ENCODE assay signal across 30 cellular contexts in genomic region chr5:142678615-142679014, GRCh38. TPM values are rescaled to one million over a fixed set of nuclear protein-coding genes. Genes with fewer than 3 reads are reported as not detected.
"Had no signal": no experiment of that assay in that cellular context is flagged by ENCODE, and none has a peak within 500 bp of the region (broad histone marks: within the 10 kb centered on the region; RNA-seq: fewer than 3 reads in every experiment).

No MANE protein-coding gene starts in this region.

- H3K4me2 ChIP-seq: SK-N-SH had no signal

- H3K9me3 ChIP-seq: adrenal gland, MG63, SJSA1, SK-N-SH had no signal

- H3K4me1 ChIP-seq: adrenal gland had no signal

- H3K27me3 ChIP-seq: adrenal gland, brain microvascular endothelial cell, cardiac muscle cell, MG63, SJSA1 had no signal

- H3K36me3 ChIP-seq: adrenal gland, brain microvascular endothelial cell, cardiac muscle cell, MG63, SJSA1 had no signal

- H3K27ac ChIP-seq: adrenal gland, brain microvascular endothelial cell, cardiac muscle cell, SJSA1, VCaP had no signal

- H3K9ac ChIP-seq: SK-N-SH had no signal

- H3K4me3 ChIP-seq: adrenal gland, cardiac muscle cell, MG63, SJSA1 had no signal

- ATAC-seq: activated naive CD4-positive, alpha-beta T cell treated with anti-CD3 and anti-CD28 coated beads, Interleukin-2, amount 50 U/mL, for 72 hours; activated T-cell treated with anti-CD3 and anti-CD28 coated beads, Interleukin-2, amount 50 U/mL, for 4 hours; Panc1 had no signal

- DNase-seq: activated B cell treated with CpG ODN at 0.5 μM for 24 hours; activated CD4-positive, alpha-beta memory T cell treated with anti-CD3 and anti-CD28 coated beads for 36 hours; activated CD4-positive, alpha-beta T cell treated with anti-CD3 and anti-CD28 coated beads for 4 hours; activated CD4-positive, alpha-beta T cell treated with anti-CD3 and anti-CD28 coated beads, Interleukin-2, amount 50 U/mL, for 1 hour; activated CD4-positive, CD25-positive, alpha-beta regulatory T cell treated with anti-CD3 and anti-CD28 coated beads, Interleukin-2, amount 50 U/mL, for 72 hours; activated CD8-positive, alpha-beta memory T cell treated with anti-CD3 and anti-CD28 coated beads, Interleukin-2, amount 50 U/mL, for 4 hours; activated gamma-delta T cell treated with Interleukin-2 at 50 U/mL for 16 hours; activated naive CD4-positive, alpha-beta T cell treated with anti-CD3 and anti-CD28 coated beads for 36 hours; activated T-cell treated with anti-CD3 and anti-CD28 coated beads for 4 hours; activated T-cell treated with anti-CD3 and anti-CD28 coated beads, Interleukin-2, amount 50 U/mL, for 4 hours; adrenal gland; brain microvascular endothelial cell; Kasumi-1; KG1; MG63; NCI-H1048; NCI-H1105 treated with DMSO at 0.1 percent for 48 hours; NCI-H1436 treated with DMSO at 0.1 percent for 48 hours; NCI-H1694 treated with DMSO at 0.1 percent for 48 hours; NCI-H2029; NCI-H345; NCI-H524 treated with DMSO at 0.1 percent for 48 hours; SHP77 treated with DMSO at 0.1 percent for 48 hours; SK-N-SH had no signal

RNA-seq across cellular contexts. Expression of gene FGF1, which starts 7.3 kb away (rescaled TPM):
- total RNA-seq: activated B cell treated with CpG ODN at 0.5 μM for 24 hours; activated CD4-positive, alpha-beta memory T cell treated with anti-CD3 and anti-CD28 coated beads for 36 hours; activated naive CD4-positive, alpha-beta T cell treated with anti-CD3 and anti-CD28 coated beads for 36 hours; activated naive CD4-positive, alpha-beta T cell treated with anti-CD3 and anti-CD28 coated beads, Interleukin-2, amount 50 U/mL, for 72 hours; activated T-cell treated with anti-CD3 and anti-CD28 coated beads, Interleukin-2, amount 50 U/mL, for 4 hours; cardiac muscle cell; NCI-H460 had no signal
- polyA plus RNA-seq: cardiac muscle cell had no signal
